In genomic region chr12:108514468-108514972, GRCh38 we compare ENCODE assay signal across 8 cellular contexts. TPM values are rescaled to one million over a fixed set of nuclear protein-coding genes. Genes with fewer than 3 reads are reported as not detected.
DNase-seq lines count a peak whose midpoint lies in the region; ATAC-seq, FAIRE-seq and TF ChIP-seq lines count a peak whose summit lies in the region.

No MANE protein-coding gene starts in this region.

- H3K4me3 Mint-ChIP-seq in activated T-helper 1 cell treated with anti-CD3 and anti-CD28 coated beads, Interleukin-12 subunit alpha, Interleukin-12 subunit beta, Interleukin-2, Interleukin-4 antibody, amounts not matched to agents 30 ng/mL and 10 ng/mL and 1 ng/mL, durations not matched to agents 14 hours and 24 hours and 36 hours, result peak overlapping the region; percentile 91

- intact Hi-C loops in activated T-helper 1 cell treated with anti-CD3 and anti-CD28 coated beads, Interleukin-12 subunit alpha, Interleukin-12 subunit beta, Interleukin-2, Interleukin-4 antibody, amounts not matched to agents 30 ng/mL and 10 ng/mL and 1 ng/mL, durations not matched to agents 14 hours and 24 hours and 36 hours (cut with micrococcal nuclease), result loop anchor here (2.0 kb wide), 4 partner anchors 216 to 830 kb away; partner anchors contain the start of genes ALKBH2, CORO1C, PRDM4 and PWP1
- intact Hi-C loops in kidney (cut with DNase I) (no loop called here), tibial artery (cut with DNase I; ENCODE audit: low total_unique reads) (loop anchor here (10.0 kb wide), 1 partner anchor 830 kb away; the partner anchor contains the start of gene PWP1)

- H3K27me3 ChIP-seq in GM23248 (replicated peaks; ENCODE audit: insufficient read depth) (no peaks in the 10 kb centered on the region), tibial artery (peaks cover 0 to 2% of the 10 kb centered on the region in 2 donors)

- H3K4me1 Mint-ChIP-seq in activated T-helper 1 cell treated with anti-CD3 and anti-CD28 coated beads, Interleukin-12 subunit alpha, Interleukin-12 subunit beta, Interleukin-2, Interleukin-4 antibody, amounts not matched to agents 30 ng/mL and 10 ng/mL and 1 ng/mL, durations not matched to agents 14 hours and 24 hours and 36 hours (ENCODE audit: low read depth), result peaks cover 23% of the 10 kb centered on the region

- no peak for TF ChIP-seq EP300 in A549 (IDR thresholded peaks at IDR 0.05)

- FAIRE-seq in A549 (lab: Jason Lieb, UNC) (no peak), kidney (lab: Jason Lieb, UNC) (no peak)

- WGBS in A549 (ENCODE audit: missing lambda C conversion rate), result 26% methylated on average over 19 of the region's 19 CpGs
- 6 to 21% methylated on average over 16 to 19 of the region's 19 CpGs for WGBS in GM23248 (ENCODE audit: low coverage in 1 of 2, low lambda C conversion rate in 2 of 2, missing lambda C conversion rate in 2 of 2), 2 experiments

- TF ChIP-seq RAD21 in A549 (conservative IDR thresholded peaks at IDR 0.05 in 1 of 2, IDR thresholded peaks at IDR 0.05 in 1 of 2), result no peak

- H3K9me3 Mint-ChIP-seq in activated T-helper 1 cell treated with anti-CD3 and anti-CD28 coated beads, Interleukin-12 subunit alpha, Interleukin-12 subunit beta, Interleukin-2, Interleukin-4 antibody, amounts not matched to agents 30 ng/mL and 10 ng/mL and 1 ng/mL, durations not matched to agents 14 hours and 24 hours and 36 hours, result no peaks in the 10 kb centered on the region

- peak overlapping the region; percentile 58 for H3K4me2 ChIP-seq in A549
- H3K4me2 ChIP-seq in GM23248 (ENCODE audit: unreplicated experiment), result peak overlapping the region; percentile 71

- H3K27ac Mint-ChIP-seq in activated T-helper 1 cell treated with anti-CD3 and anti-CD28 coated beads, Interleukin-12 subunit alpha, Interleukin-12 subunit beta, Interleukin-2, Interleukin-4 antibody, amounts not matched to agents 30 ng/mL and 10 ng/mL and 1 ng/mL, durations not matched to agents 14 hours and 24 hours and 36 hours, result peak overlapping the region; percentile 82

- no peaks in the 10 kb centered on the region for H3F3A ChIP-seq in GM23248 (ENCODE audit: insufficient read depth)

- H2AFZ ChIP-seq in GM23248, result peak overlapping the region; percentile 74

- no peak overlapping the region for H3K9ac ChIP-seq in GM23248
- no peak overlapping the region for H3K9ac ChIP-seq in kidney (ENCODE audit: low read length in 2 of 2)

- POLR2A ChIA-PET in A549 (lab: Yijun Ruan, JAX), result no interaction called here

- H3K27ac ChIP-seq in A549 (no peak overlapping the region; a peak in 1 of 6 replicates), GM23248 (no peak overlapping the region), kidney (ENCODE audit: low read depth in 2 of 2, low read length in 2 of 2) (no peak overlapping the region), tibial artery (peak overlapping the region in 1 of 2 donors; percentile 36)

- TF ChIP-seq POLR2A in A549 (IDR thresholded peaks at IDR 0.05; ENCODE audit: low read length), result no peak

- H3K9me3 ChIP-seq in A549 (0 out of 3 replicates have a peak, but pooled peaks cover 6% of the 10 kb centered on the region), GM23248 (ENCODE audit: low read depth) (no peaks in the 10 kb centered on the region), kidney (ENCODE audit: control insufficient read depth in 1 of 2, low read length in 2 of 2) (no peaks in the 10 kb centered on the region), tibial artery (no peaks in the 10 kb centered on the region)

- CTCF ChIA-PET in A549 (lab: Yijun Ruan, JAX), result interaction anchor here (0.6 to 10.8 kb wide), 8 partner anchors 8 to 523 kb away, joined by 3 to 113 read pairs (median 3); no protein-coding TSS in a partner anchor

- no peak for DNase-seq in A549 (ENCODE audit: low read depth in 1 of 2, low spot score in 1 of 2)
- DNase-seq in GM23248, result no peak
- no peak for DNase-seq in activated T-helper 1 cell treated with anti-CD3 and anti-CD28 coated beads, Interleukin-12 subunit alpha, Interleukin-12 subunit beta, Interleukin-2, Interleukin-4 antibody, amounts not matched to agents 30 ng/mL and 10 ng/mL and 1 ng/mL, durations not matched to agents 14 hours and 24 hours and 36 hours (ENCODE audit: low spot score)
- no peak for DNase-seq in kidney
- no peak for DNase-seq in tibial artery
- no peak for DNase-seq in NCI-H1417 treated with DMSO at 0.1 percent for 48 hours (lab: John Stamatoyannopoulos, UW)
- DNase-seq in DMS53 treated with DMSO at 0.1 percent for 48 hours (lab: John Stamatoyannopoulos, UW; ENCODE audit: unreplicated experiment), result no peak
- DNase-seq in dedifferentiated amniotic fluid mesenchymal stem cell (ENCODE audit: extremely low spot score), result no peak

- no peaks in the 10 kb centered on the region; the same call in 1 of the 2 replicates for H4K20me1 ChIP-seq in GM23248 (ENCODE audit: insufficient read depth)

- H3K36me3 ChIP-seq in GM23248 (ENCODE audit: low read depth) (no peaks in the 10 kb centered on the region), kidney (ENCODE audit: control insufficient read depth in 1 of 2, insufficient read depth in 2 of 2, low read length in 2 of 2) (peaks cover 7 to 8% of the 10 kb centered on the region in 2 donors), tibial artery (peaks cover 16 to 27% (median 18%) of the 10 kb centered on the region in 3 donors)

- H3K36me3 Mint-ChIP-seq in activated T-helper 1 cell treated with anti-CD3 and anti-CD28 coated beads, Interleukin-12 subunit alpha, Interleukin-12 subunit beta, Interleukin-2, Interleukin-4 antibody, amounts not matched to agents 30 ng/mL and 10 ng/mL and 1 ng/mL, durations not matched to agents 14 hours and 24 hours and 36 hours (ENCODE audit: low read depth), result peaks cover 8% of the 10 kb centered on the region

- H3K9me2 ChIP-seq in GM23248 (ENCODE audit: insufficient read depth), result no peaks in the 10 kb centered on the region

- H3K79me2 ChIP-seq in GM23248 (ENCODE audit: insufficient read depth), result peaks cover 8% of the 10 kb centered on the region; the same call in 1 of the 2 replicates

- peaks cover 3% of the 10 kb centered on the region for H3K27me3 Mint-ChIP-seq in activated T-helper 1 cell treated with anti-CD3 and anti-CD28 coated beads, Interleukin-12 subunit alpha, Interleukin-12 subunit beta, Interleukin-2, Interleukin-4 antibody, amounts not matched to agents 30 ng/mL and 10 ng/mL and 1 ng/mL, durations not matched to agents 14 hours and 24 hours and 36 hours (ENCODE audit: insufficient read depth)

- H3K4me3 ChIP-seq in A549 (peak overlapping the region; percentile 27), GM23248 (peak overlapping the region; percentile 80), kidney (ENCODE audit: low read length in 2 of 2) (peak overlapping the region; percentile 59 to 66), tibial artery (peak overlapping the region; percentile 72 to 91)

- H3K4me1 ChIP-seq in A549, result no peaks in the 10 kb centered on the region; the same call in 2 of the 3 replicates
- H3K4me1 ChIP-seq in GM23248 (ENCODE audit: insufficient read depth), result peaks cover 15% of the 10 kb centered on the region
- H3K4me1 ChIP-seq in kidney (ENCODE audit: control insufficient read depth in 1 of 2, insufficient read depth in 1 of 2, low read depth in 1 of 2, low read length in 2 of 2), result peaks cover 3 to 13% of the 10 kb centered on the region in 2 donors
- peaks cover 0 to 26% (median 18%) of the 10 kb centered on the region in 4 donors for H3K4me1 ChIP-seq in tibial artery

- in situ Hi-C loops in GM23248 (cut with MboI), result no loop called here

- peak; percentile 5 to 24; a peak in 5 of 6 replicates for ATAC-seq in A549

- no peak for TF ChIP-seq CTCF in A549 (IDR thresholded peaks at IDR 0.05)
- TF ChIP-seq CTCF in kidney (IDR thresholded peaks at IDR 0.05; ENCODE audit: borderline replicate concordance, extremely low read depth, insufficient read depth), result no peak
- no peak for TF ChIP-seq CTCF in tibial artery (IDR thresholded peaks at IDR 0.05)

RNA-seq across cellular contexts. Expression of gene FICD, which starts 0.6 kb away (rescaled TPM):
- polyA plus RNA-seq in A549 (2011; rRNA removed), result 1.7 and 4.8 TPM in 2 replicates
- 0.71 and 0.95 TPM in 2 replicates for polyA plus RNA-seq in A549 (2012; cell fraction: cytosol; rRNA removed)
- polyA plus RNA-seq in A549 (2012; cell fraction: nucleus; rRNA removed), result 1.3 and 1.4 TPM in 2 replicates
- polyA plus RNA-seq in A549 (2017; fragmentation: RNase III; extraction: RNeasy Plus Mini Kit Qiagen cat#74134 plus additional on column Dnase treatment), result 1.9 to 2.5 TPM (median 2.1 TPM) in 3 replicates
- 8.2 and 9.8 TPM in 2 replicates for polyA minus RNA-seq in A549 (2011; rRNA and poly(A)+ RNA removed)
- total RNA-seq in GM23248 (2014; rRNA removed; shearing (Covaris generic)), result 8.6 and 9.4 TPM in 2 replicates
- polyA plus RNA-seq in GM23248 (2016; fragmentation: Nextera tagmentation; extraction: Ambion mirVana), result 11.6 TPM in 2 replicates
- total RNA-seq in activated T-helper 1 cell treated with anti-CD3 and anti-CD28 coated beads, Interleukin-12 subunit alpha, Interleukin-12 subunit beta, Interleukin-2, Interleukin-4 antibody, amounts not matched to agents 30 ng/mL and 10 ng/mL and 1 ng/mL, durations not matched to agents 14 hours and 24 hours and 36 hours, result 6.1 and 6.8 TPM in 2 replicates
- 8.5 TPM for total RNA-seq in kidney
- 5.1 TPM for polyA plus RNA-seq in kidney (ENCODE audit: insufficient read depth, low read depth, low replicate concordance)

RNA-seq across cellular contexts. Expression of gene SART3, which starts 46.5 kb away (rescaled TPM):
- polyA plus RNA-seq in A549 (2011; rRNA removed) (51.8 and 52.7 TPM in 2 replicates), A549 (2017; fragmentation: RNase III; extraction: RNeasy Plus Mini Kit Qiagen cat#74134 plus additional on column Dnase treatment) (77.2 to 83.2 TPM (median 81.5 TPM) in 3 replicates), GM23248 (2016; fragmentation: Nextera tagmentation; extraction: Ambion mirVana) (20.5 and 20.8 TPM in 2 replicates), kidney (ENCODE audit: insufficient read depth, low read depth, low replicate concordance) (14.9 TPM)
- 27.4 and 33.8 TPM in 2 replicates for polyA plus RNA-seq in A549 (2012; cell fraction: cytosol; rRNA removed)
- polyA plus RNA-seq in A549 (2012; cell fraction: nucleus; rRNA removed), result 33.0 and 47.5 TPM in 2 replicates
- polyA minus RNA-seq in A549 (2011; rRNA and poly(A)+ RNA removed), result 53.1 and 59.4 TPM in 2 replicates
- total RNA-seq in GM23248 (2014; rRNA removed; shearing (Covaris generic)), result 29.7 and 34.0 TPM in 2 replicates
- total RNA-seq in activated T-helper 1 cell treated with anti-CD3 and anti-CD28 coated beads, Interleukin-12 subunit alpha, Interleukin-12 subunit beta, Interleukin-2, Interleukin-4 antibody, amounts not matched to agents 30 ng/mL and 10 ng/mL and 1 ng/mL, durations not matched to agents 14 hours and 24 hours and 36 hours, result 83.3 and 96.4 TPM in 2 replicates
- 59.1 TPM for total RNA-seq in kidney

RNA-seq across cellular contexts. Expression of gene ISCU, which starts 47.9 kb away (rescaled TPM):
- 174 and 177 TPM in 2 replicates for polyA plus RNA-seq in A549 (2011; rRNA removed)
- polyA plus RNA-seq in A549 (2012; cell fraction: cytosol; rRNA removed), result 81.6 and 86.3 TPM in 2 replicates
- polyA plus RNA-seq in A549 (2012; cell fraction: nucleus; rRNA removed), result 33.9 and 64.2 TPM in 2 replicates
- polyA plus RNA-seq in A549 (2017; fragmentation: RNase III; extraction: RNeasy Plus Mini Kit Qiagen cat#74134 plus additional on column Dnase treatment), result 97.1 to 101 TPM (median 97.5 TPM) in 3 replicates
- polyA minus RNA-seq in A549 (2011; rRNA and poly(A)+ RNA removed), result 42.4 and 60.2 TPM in 2 replicates
- total RNA-seq in GM23248 (2014; rRNA removed; shearing (Covaris generic)), result 145 and 159 TPM in 2 replicates
- 237 and 240 TPM in 2 replicates for polyA plus RNA-seq in GM23248 (2016; fragmentation: Nextera tagmentation; extraction: Ambion mirVana)
- 73.8 and 74.9 TPM in 2 replicates for total RNA-seq in activated T-helper 1 cell treated with anti-CD3 and anti-CD28 coated beads, Interleukin-12 subunit alpha, Interleukin-12 subunit beta, Interleukin-2, Interleukin-4 antibody, amounts not matched to agents 30 ng/mL and 10 ng/mL and 1 ng/mL, durations not matched to agents 14 hours and 24 hours and 36 hours
- total RNA-seq in kidney, result 183 TPM
- 511 TPM for polyA plus RNA-seq in kidney (ENCODE audit: insufficient read depth, low read depth, low replicate concordance)

Comparison
In these comparisons a context has a peak if more than half of its experiments do, and no peak if none do; other contexts are left out.
1. H3K4me3 ChIP-seq: peak in every context shown above with its lines; median percentile 82 in tibial artery; 80 in GM23248; 62 in kidney; 27 in A549.